ENCODE assay signal across 24 cellular contexts in genomic region chr14:94876306-94876705, GRCh38.
"Had no signal": no experiment of that assay in that cellular context is flagged by ENCODE, and none has a peak within 500 bp of the region (broad histone marks: within the 10 kb centered on the region; RNA-seq: fewer than 3 reads in every experiment).

No MANE protein-coding gene starts in this region.

- H3K4me3 ChIP-seq: colonic mucosa, esophagus squamous epithelium, gastroesophageal sphincter, heart left ventricle, hepatocyte, left lung, lower lobe of right lung had no signal

- H3K27ac ChIP-seq: colonic mucosa, epithelial cell of prostate, esophagus squamous epithelium, gastroesophageal sphincter, heart left ventricle, hepatocyte, left lung, lower lobe of right lung had no signal

- ATAC-seq: esophagus mucosa; gastroesophageal sphincter; heart left ventricle; left lung; left ventricle myocardium superior; lower lobe of right lung; naive thymus-derived CD4-positive, alpha-beta T cell had no signal

- H3K4me1 ChIP-seq: colonic mucosa, esophagus squamous epithelium, gastroesophageal sphincter, heart left ventricle, left lung, lower lobe of right lung had no signal

- H3K9me3 Mint-ChIP-seq: dendritic cell treated with granulocyte-macrophage colony-stimulating factor and Interleukin-4, amounts not matched to agents 40 ng/mL and 50 ng/mL, for 4 days; immature natural killer cell; mesothelial cell of epicardium; naive thymus-derived CD4-positive, alpha-beta T cell had no signal

- H3K4me1 Mint-ChIP-seq: immature natural killer cell; naive thymus-derived CD4-positive, alpha-beta T cell had no signal

- H3K4me3 Mint-ChIP-seq: dendritic cell treated with granulocyte-macrophage colony-stimulating factor and Interleukin-4, amounts not matched to agents 40 ng/mL and 50 ng/mL, for 4 days; immature natural killer cell; mesothelial cell of epicardium; naive thymus-derived CD4-positive, alpha-beta T cell had no signal

- H3K9me3 ChIP-seq: colonic mucosa, esophagus squamous epithelium, gastroesophageal sphincter, heart left ventricle, left lung, lower lobe of right lung had no signal

- H3K36me3 ChIP-seq: colonic mucosa, esophagus squamous epithelium, gastroesophageal sphincter, heart left ventricle, left lung, lower lobe of right lung had no signal

- H3K27ac Mint-ChIP-seq: dendritic cell treated with granulocyte-macrophage colony-stimulating factor and Interleukin-4, amounts not matched to agents 40 ng/mL and 50 ng/mL, for 4 days; immature natural killer cell; mesothelial cell of epicardium; naive thymus-derived CD4-positive, alpha-beta T cell had no signal

- H3K36me3 Mint-ChIP-seq: immature natural killer cell; mesothelial cell of epicardium; naive thymus-derived CD4-positive, alpha-beta T cell had no signal

- DNase-seq: colonic mucosa; cortex of kidney; effector CD4-positive, alpha-beta T cell; effector memory CD4-positive, alpha-beta T cell; erythroblast; esophagus squamous epithelium; foreskin fibroblast; heart left ventricle; hypothalamus; immature natural killer cell; islet precursor cell; kidney; kidney glomerular epithelial cell; left lung; left ventricle myocardium superior; lower lobe of right lung; mesenchymal stem cell; naive thymus-derived CD4-positive, alpha-beta T cell had no signal

- H3K27me3 ChIP-seq: colonic mucosa had no signal
